ENCODE assay signal across 31 cellular contexts in genomic region chr22:49180683-49181024, GRCh38.
"Had no signal": no experiment of that assay in that cellular context is flagged by ENCODE, and none has a peak within 500 bp of the region (broad histone marks: within the 10 kb centered on the region; RNA-seq: fewer than 3 reads in every experiment).

No MANE protein-coding gene starts in this region.

- H3K9me3 ChIP-seq: psoas muscle, spleen, suprapubic skin, testis, tibial artery, transverse colon, upper lobe of right lung, uterus had no signal

- H3K4me1 Mint-ChIP-seq: naive thymus-derived CD8-positive, alpha-beta T cell; stimulated activated memory B cell treated with anti-CD40 and anti-IgM and Interleukin-4, amounts not matched to agents 10 μg/mL and 1 μg/mL and 100 μg/mL, for 72 hours; stimulated activated naive CD8-positive, alpha-beta T cell treated with anti-CD3 and anti-CD28 coated beads, Interleukin-15, amount 100 ng/mL, for 72 hours had no signal

- H3K4me3 ChIP-seq: neural progenitor cell, ovary, psoas muscle, skin epidermis, smooth muscle cell, spleen, suprapubic skin, testis, tibial artery, transverse colon, upper lobe of right lung, uterus had no signal

- H3K36me3 ChIP-seq: neural progenitor cell, ovary, spleen, suprapubic skin, tibial artery, transverse colon, upper lobe of right lung, uterus had no signal

- H3K27me3 Mint-ChIP-seq: stimulated activated memory B cell treated with anti-CD40 and anti-IgM and Interleukin-4, amounts not matched to agents 10 μg/mL and 1 μg/mL and 100 μg/mL, for 72 hours had no signal

- H3K9ac ChIP-seq: neural progenitor cell, parathyroid adenoma had no signal

- ATAC-seq: naive thymus-derived CD8-positive, alpha-beta T cell; natural killer cell treated with Interleukin-12 subunit alpha and Interleukin-12 subunit beta and Interleukin-15 and Interleukin-18, amount 100 ng/mL, for 72 hours; psoas muscle; right cardiac atrium; sciatic nerve; stimulated activated memory B cell treated with anti-CD40 and anti-IgM and Interleukin-4, amounts not matched to agents 10 μg/mL and 1 μg/mL and 100 μg/mL, for 72 hours; stimulated activated naive CD8-positive, alpha-beta T cell treated with anti-CD3 and anti-CD28 coated beads, Interleukin-15, amount 100 ng/mL, for 72 hours; stimulated activated naive CD8-positive, alpha-beta T cell treated with anti-CD3 and anti-CD28 coated beads, Interleukin-15, Interleukin-2, amounts not matched to agents 100 U/mL and 50 U/mL, for 24 hours; upper lobe of right lung had no signal

- H3K27ac Mint-ChIP-seq: natural killer cell treated with Interleukin-12 subunit alpha and Interleukin-12 subunit beta and Interleukin-15 and Interleukin-18, amount 100 ng/mL, for 72 hours; nephron progenitor cell; neural progenitor cell; progenitor cell of endocrine pancreas; stimulated activated memory B cell treated with anti-CD40 and anti-IgM and Interleukin-4, amounts not matched to agents 10 μg/mL and 1 μg/mL and 100 μg/mL, for 72 hours; type B pancreatic cell had no signal

- H3K27ac ChIP-seq: neural progenitor cell, ovary, parathyroid adenoma, psoas muscle, skin epidermis, spleen, suprapubic skin, testis, tibial artery, transverse colon, upper lobe of right lung, uterus had no signal

- H3K9me3 Mint-ChIP-seq: naive thymus-derived CD8-positive, alpha-beta T cell; natural killer cell treated with Interleukin-12 subunit alpha and Interleukin-12 subunit beta and Interleukin-15 and Interleukin-18, amount 100 ng/mL, for 72 hours; nephron progenitor cell; neural progenitor cell; stimulated activated naive CD8-positive, alpha-beta T cell treated with anti-CD3 and anti-CD28 coated beads, Interleukin-15, amount 100 ng/mL, for 72 hours; type B pancreatic cell had no signal

- H3K4me3 Mint-ChIP-seq: naive thymus-derived CD8-positive, alpha-beta T cell; natural killer cell treated with Interleukin-12 subunit alpha and Interleukin-12 subunit beta and Interleukin-15 and Interleukin-18, amount 100 ng/mL, for 72 hours; nephron progenitor cell; neural progenitor cell; stimulated activated memory B cell treated with anti-CD40 and anti-IgM and Interleukin-4, amounts not matched to agents 10 μg/mL and 1 μg/mL and 100 μg/mL, for 72 hours; stimulated activated naive CD8-positive, alpha-beta T cell treated with anti-CD3 and anti-CD28 coated beads, Interleukin-15, amount 100 ng/mL, for 72 hours; type B pancreatic cell had no signal

- H3K27me3 ChIP-seq: neural progenitor cell, ovary, testis, transverse colon, uterus had no signal

- H3K36me3 Mint-ChIP-seq: naive thymus-derived CD8-positive, alpha-beta T cell; natural killer cell treated with Interleukin-12 subunit alpha and Interleukin-12 subunit beta and Interleukin-15 and Interleukin-18, amount 100 ng/mL, for 72 hours; neural progenitor cell; stimulated activated memory B cell treated with anti-CD40 and anti-IgM and Interleukin-4, amounts not matched to agents 10 μg/mL and 1 μg/mL and 100 μg/mL, for 72 hours; type B pancreatic cell had no signal

- H3K4me1 ChIP-seq: neural progenitor cell, parathyroid adenoma, psoas muscle, spleen, suprapubic skin, testis, tibial artery, transverse colon, upper lobe of right lung, uterus had no signal

- DNase-seq: nephron progenitor cell; occipital lobe; ovary; right cardiac atrium; stimulated activated CD4-positive, alpha-beta T cell treated with anti-CD3 and anti-CD28 coated beads, Interleukin-12 subunit alpha, Interleukin-12 subunit beta, amount 100 ng/mL, for 4 hours; stimulated activated CD4-positive, alpha-beta T cell treated with anti-CD3 and anti-CD28 coated beads, Interleukin-1b, Interleukin-23, amount 100 ng/mL, for 48 hours; stimulated activated CD4-positive, alpha-beta T cell treated with anti-CD3 and anti-CD28 coated beads, Interleukin-4, amount 100 ng/mL, for 1 hour; stimulated activated CD4-positive, alpha-beta T cell treated with anti-CD3 and anti-CD28 coated beads, Interleukin-4, amount 100 ng/mL, for 4 hours; stimulated activated CD8-positive, alpha-beta memory T cell treated with anti-CD3 and anti-CD28 coated beads, Interleukin-4, amount 100 ng/mL, for 48 hours; stimulated activated naive CD4-positive, alpha-beta T cell; stimulated activated naive CD8-positive, alpha-beta T cell treated with anti-CD3 and anti-CD28 coated beads, Interleukin-15, amount 100 ng/mL, for 72 hours; stimulated activated naive CD8-positive, alpha-beta T cell treated with anti-CD3 and anti-CD28 coated beads, Interleukin-15, Interleukin-2, amounts not matched to agents 100 U/mL and 50 U/mL, for 24 hours; substantia nigra; testis; tibial artery; transverse colon; upper lobe of right lung; uterus had no signal
